Comparison of ENCODE assay signal across 1 cellular context in the genomic region with DNA sequence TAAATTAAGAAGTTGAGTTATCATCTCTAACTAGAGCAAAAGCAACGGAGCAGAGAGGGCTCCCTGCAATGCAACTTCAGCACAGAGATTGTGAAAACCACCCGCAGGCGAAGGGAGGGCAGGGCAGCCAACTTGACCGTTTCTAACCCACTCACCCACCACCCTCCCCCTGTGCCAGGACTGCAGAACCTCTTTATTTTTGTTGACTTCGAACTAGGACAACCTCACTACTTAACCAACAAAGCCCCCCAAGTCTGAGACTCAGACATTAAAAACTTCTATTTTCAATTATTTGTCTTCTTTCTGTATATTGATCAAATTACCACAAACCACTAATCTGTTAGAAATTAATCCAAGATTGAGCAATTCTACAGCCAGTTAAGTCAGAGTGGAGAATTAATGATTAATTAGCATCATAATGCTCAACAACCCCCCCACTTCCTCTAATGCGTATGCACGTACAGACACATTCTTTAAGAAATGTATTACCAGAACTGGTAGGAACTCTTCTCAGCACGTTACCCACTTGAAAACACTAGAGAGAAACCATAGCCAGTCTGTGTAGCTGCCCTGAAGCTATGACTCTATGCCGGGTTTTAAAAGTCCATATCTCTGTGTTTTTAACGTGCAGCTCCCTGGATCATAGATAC.
TF ChIP-seq lines count a peak whose summit lies in the region.

No MANE protein-coding gene starts in this region.

TF ChIP-seq in GM12878, 131 proteins besides CTCF, POLR2A, EP300 and RAD21 (continued from another document):
- TF ChIP-seq SUZ12 (IDR thresholded peaks at IDR 0.05; ENCODE audit: unreplicated experiment), result no peak
- peak; percentile 8; the same call in 1 of the 2 replicates for TF ChIP-seq IKZF1 (conservative IDR thresholded peaks at IDR 0.05)
- no peak for TF ChIP-seq POLR2AphosphoS2 (IDR thresholded peaks at IDR 0.05; ENCODE audit: low read depth, low read length)
- peak; percentile 50; a peak in 2 of 4 replicates for TF ChIP-seq BHLHE40 (IDR thresholded peaks at IDR 0.05; ENCODE audit: borderline replicate concordance in 1 of 2, low read depth in 2 of 2, low read length in 1 of 2)
- no peak for TF ChIP-seq MEF2B (IDR thresholded peaks at IDR 0.05; ENCODE audit: partially characterized antibody, poor library complexity, severe bottlenecking)
- TF ChIP-seq, protein P1, sequence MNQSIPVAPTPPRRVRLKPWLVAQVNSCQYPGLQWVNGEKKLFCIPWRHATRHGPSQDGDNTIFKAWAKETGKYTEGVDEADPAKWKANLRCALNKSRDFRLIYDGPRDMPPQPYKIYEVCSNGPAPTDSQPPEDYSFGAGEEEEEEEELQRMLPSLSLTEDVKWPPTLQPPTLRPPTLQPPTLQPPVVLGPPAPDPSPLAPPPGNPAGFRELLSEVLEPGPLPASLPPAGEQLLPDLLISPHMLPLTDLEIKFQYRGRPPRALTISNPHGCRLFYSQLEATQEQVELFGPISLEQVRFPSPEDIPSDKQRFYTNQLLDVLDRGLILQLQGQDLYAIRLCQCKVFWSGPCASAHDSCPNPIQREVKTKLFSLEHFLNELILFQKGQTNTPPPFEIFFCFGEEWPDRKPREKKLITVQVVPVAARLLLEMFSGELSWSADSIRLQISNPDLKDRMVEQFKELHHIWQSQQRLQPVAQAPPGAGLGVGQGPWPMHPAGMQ (IDR thresholded peaks at IDR 0.05; ENCODE audit: borderline replicate concordance), result no peak
- TF ChIP-seq JUNB (IDR thresholded peaks at IDR 0.05), result no peak
- TF ChIP-seq ATF7 (IDR thresholded peaks at IDR 0.05; ENCODE audit: low read depth), result peak; percentile 36; the same call in 1 of the 2 replicates
- TF ChIP-seq, protein P2, sequence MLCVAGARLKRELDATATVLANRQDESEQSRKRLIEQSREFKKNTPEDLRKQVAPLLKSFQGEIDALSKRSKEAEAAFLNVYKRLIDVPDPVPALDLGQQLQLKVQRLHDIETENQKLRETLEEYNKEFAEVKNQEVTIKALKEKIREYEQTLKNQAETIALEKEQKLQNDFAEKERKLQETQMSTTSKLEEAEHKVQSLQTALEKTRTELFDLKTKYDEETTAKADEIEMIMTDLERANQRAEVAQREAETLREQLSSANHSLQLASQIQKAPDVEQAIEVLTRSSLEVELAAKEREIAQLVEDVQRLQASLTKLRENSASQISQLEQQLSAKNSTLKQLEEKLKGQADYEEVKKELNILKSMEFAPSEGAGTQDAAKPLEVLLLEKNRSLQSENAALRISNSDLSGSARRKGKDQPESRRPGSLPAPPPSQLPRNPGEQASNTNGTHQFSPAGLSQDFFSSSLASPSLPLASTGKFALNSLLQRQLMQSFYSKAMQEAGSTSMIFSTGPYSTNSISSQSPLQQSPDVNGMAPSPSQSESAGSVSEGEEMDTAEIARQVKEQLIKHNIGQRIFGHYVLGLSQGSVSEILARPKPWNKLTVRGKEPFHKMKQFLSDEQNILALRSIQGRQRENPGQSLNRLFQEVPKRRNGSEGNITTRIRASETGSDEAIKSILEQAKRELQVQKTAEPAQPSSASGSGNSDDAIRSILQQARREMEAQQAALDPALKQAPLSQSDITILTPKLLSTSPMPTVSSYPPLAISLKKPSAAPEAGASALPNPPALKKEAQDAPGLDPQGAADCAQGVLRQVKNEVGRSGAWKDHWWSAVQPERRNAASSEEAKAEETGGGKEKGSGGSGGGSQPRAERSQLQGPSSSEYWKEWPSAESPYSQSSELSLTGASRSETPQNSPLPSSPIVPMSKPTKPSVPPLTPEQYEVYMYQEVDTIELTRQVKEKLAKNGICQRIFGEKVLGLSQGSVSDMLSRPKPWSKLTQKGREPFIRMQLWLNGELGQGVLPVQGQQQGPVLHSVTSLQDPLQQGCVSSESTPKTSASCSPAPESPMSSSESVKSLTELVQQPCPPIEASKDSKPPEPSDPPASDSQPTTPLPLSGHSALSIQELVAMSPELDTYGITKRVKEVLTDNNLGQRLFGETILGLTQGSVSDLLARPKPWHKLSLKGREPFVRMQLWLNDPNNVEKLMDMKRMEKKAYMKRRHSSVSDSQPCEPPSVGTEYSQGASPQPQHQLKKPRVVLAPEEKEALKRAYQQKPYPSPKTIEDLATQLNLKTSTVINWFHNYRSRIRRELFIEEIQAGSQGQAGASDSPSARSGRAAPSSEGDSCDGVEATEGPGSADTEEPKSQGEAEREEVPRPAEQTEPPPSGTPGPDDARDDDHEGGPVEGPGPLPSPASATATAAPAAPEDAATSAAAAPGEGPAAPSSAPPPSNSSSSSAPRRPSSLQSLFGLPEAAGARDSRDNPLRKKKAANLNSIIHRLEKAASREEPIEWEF (IDR thresholded peaks at IDR 0.05; ENCODE audit: insufficient replicate concordance, low read depth, low read length), result no peak
- TF ChIP-seq NFIC (IDR thresholded peaks at IDR 0.05; ENCODE audit: low read depth, low read length), result no peak
- TF ChIP-seq ZNF384 (IDR thresholded peaks at IDR 0.05; ENCODE audit: borderline replicate concordance, low read depth, low read length), result no peak
- peak; percentile 65; the same call in 1 of the 2 replicates for TF ChIP-seq ZNF24 (IDR thresholded peaks at IDR 0.05)
- TF ChIP-seq SREBF1 (IDR thresholded peaks at IDR 0.05; ENCODE audit: low read length), result no peak
- no peak for TF ChIP-seq NFYA (IDR thresholded peaks at IDR 0.05; ENCODE audit: borderline replicate concordance, low read depth, low read length)
- TF ChIP-seq KLF5 (IDR thresholded peaks at IDR 0.05; ENCODE audit: partially characterized antibody), result no peak
- TF ChIP-seq, protein P3, sequence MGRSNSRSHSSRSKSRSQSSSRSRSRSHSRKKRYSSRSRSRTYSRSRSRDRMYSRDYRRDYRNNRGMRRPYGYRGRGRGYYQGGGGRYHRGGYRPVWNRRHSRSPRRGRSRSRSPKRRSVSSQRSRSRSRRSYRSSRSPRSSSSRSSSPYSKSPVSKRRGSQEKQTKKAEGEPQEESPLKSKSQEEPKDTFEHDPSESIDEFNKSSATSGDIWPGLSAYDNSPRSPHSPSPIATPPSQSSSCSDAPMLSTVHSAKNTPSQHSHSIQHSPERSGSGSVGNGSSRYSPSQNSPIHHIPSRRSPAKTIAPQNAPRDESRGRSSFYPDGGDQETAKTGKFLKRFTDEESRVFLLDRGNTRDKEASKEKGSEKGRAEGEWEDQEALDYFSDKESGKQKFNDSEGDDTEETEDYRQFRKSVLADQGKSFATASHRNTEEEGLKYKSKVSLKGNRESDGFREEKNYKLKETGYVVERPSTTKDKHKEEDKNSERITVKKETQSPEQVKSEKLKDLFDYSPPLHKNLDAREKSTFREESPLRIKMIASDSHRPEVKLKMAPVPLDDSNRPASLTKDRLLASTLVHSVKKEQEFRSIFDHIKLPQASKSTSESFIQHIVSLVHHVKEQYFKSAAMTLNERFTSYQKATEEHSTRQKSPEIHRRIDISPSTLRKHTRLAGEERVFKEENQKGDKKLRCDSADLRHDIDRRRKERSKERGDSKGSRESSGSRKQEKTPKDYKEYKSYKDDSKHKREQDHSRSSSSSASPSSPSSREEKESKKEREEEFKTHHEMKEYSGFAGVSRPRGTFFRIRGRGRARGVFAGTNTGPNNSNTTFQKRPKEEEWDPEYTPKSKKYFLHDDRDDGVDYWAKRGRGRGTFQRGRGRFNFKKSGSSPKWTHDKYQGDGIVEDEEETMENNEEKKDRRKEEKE (IDR thresholded peaks at IDR 0.05), result no peak
- no peak for TF ChIP-seq NFXL1 (IDR thresholded peaks at IDR 0.05; ENCODE audit: borderline replicate concordance)
- TF ChIP-seq ZSCAN29 (IDR thresholded peaks at IDR 0.05), result no peak
- TF ChIP-seq ZNF207 (IDR thresholded peaks at IDR 0.05; ENCODE audit: borderline replicate concordance), result no peak
- TF ChIP-seq ZNF622 (IDR thresholded peaks at IDR 0.05), result no peak
- no peak for TF ChIP-seq POLR2AphosphoS5 (IDR thresholded peaks at IDR 0.05; ENCODE audit: low read length)
- no peak for TF ChIP-seq JUND (IDR thresholded peaks at IDR 0.05; ENCODE audit: low read depth, low read length)
- no peak for TF ChIP-seq SMAD5 (IDR thresholded peaks at IDR 0.05; ENCODE audit: low read depth)
- TF ChIP-seq RELA (IDR thresholded peaks at IDR 0.05; ENCODE audit: borderline replicate concordance, partially characterized antibody), result no peak
- TF ChIP-seq NR2C2 (IDR thresholded peaks at IDR 0.05; ENCODE audit: borderline replicate concordance, control insufficient read depth, insufficient read length, low read depth), result no peak
- TF ChIP-seq, protein P4, sequence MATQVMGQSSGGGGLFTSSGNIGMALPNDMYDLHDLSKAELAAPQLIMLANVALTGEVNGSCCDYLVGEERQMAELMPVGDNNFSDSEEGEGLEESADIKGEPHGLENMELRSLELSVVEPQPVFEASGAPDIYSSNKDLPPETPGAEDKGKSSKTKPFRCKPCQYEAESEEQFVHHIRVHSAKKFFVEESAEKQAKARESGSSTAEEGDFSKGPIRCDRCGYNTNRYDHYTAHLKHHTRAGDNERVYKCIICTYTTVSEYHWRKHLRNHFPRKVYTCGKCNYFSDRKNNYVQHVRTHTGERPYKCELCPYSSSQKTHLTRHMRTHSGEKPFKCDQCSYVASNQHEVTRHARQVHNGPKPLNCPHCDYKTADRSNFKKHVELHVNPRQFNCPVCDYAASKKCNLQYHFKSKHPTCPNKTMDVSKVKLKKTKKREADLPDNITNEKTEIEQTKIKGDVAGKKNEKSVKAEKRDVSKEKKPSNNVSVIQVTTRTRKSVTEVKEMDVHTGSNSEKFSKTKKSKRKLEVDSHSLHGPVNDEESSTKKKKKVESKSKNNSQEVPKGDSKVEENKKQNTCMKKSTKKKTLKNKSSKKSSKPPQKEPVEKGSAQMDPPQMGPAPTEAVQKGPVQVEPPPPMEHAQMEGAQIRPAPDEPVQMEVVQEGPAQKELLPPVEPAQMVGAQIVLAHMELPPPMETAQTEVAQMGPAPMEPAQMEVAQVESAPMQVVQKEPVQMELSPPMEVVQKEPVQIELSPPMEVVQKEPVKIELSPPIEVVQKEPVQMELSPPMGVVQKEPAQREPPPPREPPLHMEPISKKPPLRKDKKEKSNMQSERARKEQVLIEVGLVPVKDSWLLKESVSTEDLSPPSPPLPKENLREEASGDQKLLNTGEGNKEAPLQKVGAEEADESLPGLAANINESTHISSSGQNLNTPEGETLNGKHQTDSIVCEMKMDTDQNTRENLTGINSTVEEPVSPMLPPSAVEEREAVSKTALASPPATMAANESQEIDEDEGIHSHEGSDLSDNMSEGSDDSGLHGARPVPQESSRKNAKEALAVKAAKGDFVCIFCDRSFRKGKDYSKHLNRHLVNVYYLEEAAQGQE (IDR thresholded peaks at IDR 0.05; ENCODE audit: low read depth, low read length), result no peak
- TF ChIP-seq, protein P5, sequence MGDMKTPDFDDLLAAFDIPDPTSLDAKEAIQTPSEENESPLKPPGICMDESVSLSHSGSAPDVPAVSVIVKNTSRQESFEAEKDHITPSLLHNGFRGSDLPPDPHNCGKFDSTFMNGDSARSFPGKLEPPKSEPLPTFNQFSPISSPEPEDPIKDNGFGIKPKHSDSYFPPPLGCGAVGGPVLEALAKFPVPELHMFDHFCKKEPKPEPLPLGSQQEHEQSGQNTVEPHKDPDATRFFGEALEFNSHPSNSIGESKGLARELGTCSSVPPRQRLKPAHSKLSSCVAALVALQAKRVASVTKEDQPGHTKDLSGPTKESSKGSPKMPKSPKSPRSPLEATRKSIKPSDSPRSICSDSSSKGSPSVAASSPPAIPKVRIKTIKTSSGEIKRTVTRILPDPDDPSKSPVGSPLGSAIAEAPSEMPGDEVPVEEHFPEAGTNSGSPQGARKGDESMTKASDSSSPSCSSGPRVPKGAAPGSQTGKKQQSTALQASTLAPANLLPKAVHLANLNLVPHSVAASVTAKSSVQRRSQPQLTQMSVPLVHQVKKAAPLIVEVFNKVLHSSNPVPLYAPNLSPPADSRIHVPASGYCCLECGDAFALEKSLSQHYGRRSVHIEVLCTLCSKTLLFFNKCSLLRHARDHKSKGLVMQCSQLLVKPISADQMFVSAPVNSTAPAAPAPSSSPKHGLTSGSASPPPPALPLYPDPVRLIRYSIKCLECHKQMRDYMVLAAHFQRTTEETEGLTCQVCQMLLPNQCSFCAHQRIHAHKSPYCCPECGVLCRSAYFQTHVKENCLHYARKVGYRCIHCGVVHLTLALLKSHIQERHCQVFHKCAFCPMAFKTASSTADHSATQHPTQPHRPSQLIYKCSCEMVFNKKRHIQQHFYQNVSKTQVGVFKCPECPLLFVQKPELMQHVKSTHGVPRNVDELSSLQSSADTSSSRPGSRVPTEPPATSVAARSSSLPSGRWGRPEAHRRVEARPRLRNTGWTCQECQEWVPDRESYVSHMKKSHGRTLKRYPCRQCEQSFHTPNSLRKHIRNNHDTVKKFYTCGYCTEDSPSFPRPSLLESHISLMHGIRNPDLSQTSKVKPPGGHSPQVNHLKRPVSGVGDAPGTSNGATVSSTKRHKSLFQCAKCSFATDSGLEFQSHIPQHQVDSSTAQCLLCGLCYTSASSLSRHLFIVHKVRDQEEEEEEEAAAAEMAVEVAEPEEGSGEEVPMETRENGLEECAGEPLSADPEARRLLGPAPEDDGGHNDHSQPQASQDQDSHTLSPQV (IDR thresholded peaks at IDR 0.05), result no peak
- no peak for TF ChIP-seq YY1 (IDR thresholded peaks at IDR 0.05; ENCODE audit: low read depth, low read length)
- TF ChIP-seq, protein P6, sequence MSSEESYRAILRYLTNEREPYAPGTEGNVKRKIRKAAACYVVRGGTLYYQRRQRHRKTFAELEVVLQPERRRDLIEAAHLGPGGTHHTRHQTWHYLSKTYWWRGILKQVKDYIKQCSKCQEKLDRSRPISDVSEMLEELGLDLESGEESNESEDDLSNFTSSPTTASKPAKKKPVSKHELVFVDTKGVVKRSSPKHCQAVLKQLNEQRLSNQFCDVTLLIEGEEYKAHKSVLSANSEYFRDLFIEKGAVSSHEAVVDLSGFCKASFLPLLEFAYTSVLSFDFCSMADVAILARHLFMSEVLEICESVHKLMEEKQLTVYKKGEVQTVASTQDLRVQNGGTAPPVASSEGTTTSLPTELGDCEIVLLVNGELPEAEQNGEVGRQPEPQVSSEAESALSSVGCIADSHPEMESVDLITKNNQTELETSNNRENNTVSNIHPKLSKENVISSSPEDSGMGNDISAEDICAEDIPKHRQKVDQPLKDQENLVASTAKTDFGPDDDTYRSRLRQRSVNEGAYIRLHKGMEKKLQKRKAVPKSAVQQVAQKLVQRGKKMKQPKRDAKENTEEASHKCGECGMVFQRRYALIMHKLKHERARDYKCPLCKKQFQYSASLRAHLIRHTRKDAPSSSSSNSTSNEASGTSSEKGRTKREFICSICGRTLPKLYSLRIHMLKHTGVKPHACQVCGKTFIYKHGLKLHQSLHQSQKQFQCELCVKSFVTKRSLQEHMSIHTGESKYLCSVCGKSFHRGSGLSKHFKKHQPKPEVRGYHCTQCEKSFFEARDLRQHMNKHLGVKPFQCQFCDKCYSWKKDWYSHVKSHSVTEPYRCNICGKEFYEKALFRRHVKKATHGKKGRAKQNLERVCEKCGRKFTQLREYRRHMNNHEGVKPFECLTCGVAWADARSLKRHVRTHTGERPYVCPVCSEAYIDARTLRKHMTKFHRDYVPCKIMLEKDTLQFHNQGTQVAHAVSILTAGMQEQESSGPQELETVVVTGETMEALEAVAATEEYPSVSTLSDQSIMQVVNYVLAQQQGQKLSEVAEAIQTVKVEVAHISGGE (CRISPR knock-in tag; IDR thresholded peaks at IDR 0.05), result no peak
- peak; percentile 63; the same call in 1 of the 2 replicates for TF ChIP-seq SPI1 (IDR thresholded peaks at IDR 0.05; ENCODE audit: borderline replicate concordance, insufficient read depth, low read depth, low read length)
- TF ChIP-seq EZH2 (IDR thresholded peaks at IDR 0.05; ENCODE audit: borderline replicate concordance, control insufficient read depth, low read depth, low read length), result no peak
